ENCODE assay signal across 8 cellular contexts in genomic region chr5:159207222-159207615, GRCh38. TPM values are rescaled to one million over a fixed set of nuclear protein-coding genes. Genes with fewer than 3 reads are reported as not detected.
DNase-seq lines count a peak whose midpoint lies in the region; ATAC-seq and TF ChIP-seq lines count a peak whose summit lies in the region.

No MANE protein-coding gene starts in this region.

- no peaks in the 10 kb centered on the region for H3K27me3 ChIP-seq in CD4-positive, alpha-beta T cell (ENCODE audit: control insufficient read depth, insufficient read depth, low read length)
- H3K27me3 ChIP-seq in osteoblast (ENCODE audit: insufficient read depth, low read length), result no peaks in the 10 kb centered on the region

- intact Hi-C loops in CD4-positive, alpha-beta T cell (cut with DNase I, micrococcal nuclease), result loop anchor here (2.0 to 5.0 kb wide), 4 partner anchors 28 to 1350 kb away; partner anchors contain the start of gene CLINT1 (in 1 of the 2)
- intact Hi-C loops in OCI-LY7 (cut with micrococcal nuclease; ENCODE audit: unreplicated experiment), result loop anchor here (5.0 to 10.0 kb wide), 3 partner anchors 1260 to 1935 kb away; no protein-coding TSS in a partner anchor

- H3K27me3 Mint-ChIP-seq in CD4-positive, alpha-beta T cell, result no peaks in the 10 kb centered on the region
- H3K27me3 Mint-ChIP-seq in endothelial cell (ENCODE audit: unreplicated experiment), result peaks cover 21% of the 10 kb centered on the region

- H3K9me3 ChIP-seq in CD4-positive, alpha-beta T cell (ENCODE audit: control insufficient read depth, low read length), result no peaks in the 10 kb centered on the region
- no peaks in the 10 kb centered on the region for H3K9me3 ChIP-seq in OCI-LY7 (ENCODE audit: low read length)
- H3K9me3 ChIP-seq in osteoblast (ENCODE audit: low read depth, low read length), result no peaks in the 10 kb centered on the region

- no peak for DNase-seq in CD4-positive, alpha-beta T cell
- DNase-seq in OCI-LY7 (ENCODE audit: low spot score), result no peak
- DNase-seq in endothelial cell (ENCODE audit: low spot score), result no peak
- DNase-seq in osteoblast (ENCODE audit: insufficient read length, low spot score, missing footprints), result no peak
- DNase-seq in NCI-H1436 treated with DMSO at 0.1 percent for 48 hours (lab: John Stamatoyannopoulos, UW), result no peak
- DNase-seq in AG20443 (ENCODE audit: low spot score), result no peak
- DNase-seq in DMS79 treated with DMSO at 0.1 percent for 48 hours (lab: John Stamatoyannopoulos, UW), result no peak
- DNase-seq in midbrain (lab: John Stamatoyannopoulos, UW), result no peak

- no peak for ATAC-seq in CD4-positive, alpha-beta T cell (ENCODE audit: poor library complexity)

- H3K36me3 ChIP-seq in OCI-LY7 (ENCODE audit: insufficient read depth, low read length), result peaks cover 20% of the 10 kb centered on the region
- H3K36me3 ChIP-seq in osteoblast (ENCODE audit: insufficient read depth, low read length), result peaks cover 5% of the 10 kb centered on the region

- no peak for TF ChIP-seq CTCF in CD4-positive, alpha-beta T cell (IDR thresholded peaks at IDR 0.05)
- no peak for TF ChIP-seq CTCF in OCI-LY7 (conservative IDR thresholded peaks at IDR 0.05; ENCODE audit: low read length)
- TF ChIP-seq CTCF in endothelial cell (IDR thresholded peaks at IDR 0.05; ENCODE audit: unreplicated experiment), result no peak
- no peak for TF ChIP-seq CTCF in osteoblast (IDR thresholded peaks at IDR 0.05; ENCODE audit: extremely low read depth, low read depth, low read length)

- peaks cover 49% of the 10 kb centered on the region for H3K36me3 Mint-ChIP-seq in CD4-positive, alpha-beta T cell (ENCODE audit: low read depth)
- H3K36me3 Mint-ChIP-seq in endothelial cell (ENCODE audit: low read depth, unreplicated experiment), result peaks cover 22% of the 10 kb centered on the region

- H3K4me2 ChIP-seq in OCI-LY7 (ENCODE audit: low read length) (peak overlapping the region; percentile 93), osteoblast (ENCODE audit: insufficient read depth, low read length) (peak overlapping the region; percentile 93)

- peak overlapping the region; percentile 87 for H3K27ac ChIP-seq in CD4-positive, alpha-beta T cell (ENCODE audit: low read depth, low read length)
- H3K27ac ChIP-seq in OCI-LY7 (ENCODE audit: low read depth, low read length, poor library complexity, severe bottlenecking), result peak overlapping the region; percentile 92
- peak overlapping the region; percentile 88 for H3K27ac ChIP-seq in osteoblast (ENCODE audit: low read depth, low read length)

- peak overlapping the region; percentile 44; the same call in 1 of the 2 replicates for H2AFZ ChIP-seq in OCI-LY7 (ENCODE audit: low read length)
- H2AFZ ChIP-seq in osteoblast (ENCODE audit: low read length), result peak overlapping the region; percentile 88

- H3K27ac Mint-ChIP-seq in CD4-positive, alpha-beta T cell, result peak overlapping the region; percentile 97
- peak overlapping the region; percentile 99 for H3K27ac Mint-ChIP-seq in endothelial cell (ENCODE audit: unreplicated experiment)

- peak overlapping the region; percentile 86 for H3K4me3 ChIP-seq in OCI-LY7 (ENCODE audit: low read depth, low read length, poor library complexity, severe bottlenecking)
- peak overlapping the region; percentile 90 for H3K4me3 ChIP-seq in osteoblast (ENCODE audit: insufficient read depth, low read length)

- peak overlapping the region; percentile 94 for H3K4me3 Mint-ChIP-seq in CD4-positive, alpha-beta T cell
- H3K4me3 Mint-ChIP-seq in endothelial cell (ENCODE audit: unreplicated experiment), result peak overlapping the region; percentile 98

- CTCF ChIA-PET in CD4-positive, alpha-beta T cell (lab: Charles Lee), result interaction anchor here (1.0 to 2.8 kb wide), 7 partner anchors 17 to 61 kb away, joined by 3 to 15 read pairs (median 4); no protein-coding TSS in a partner anchor
- CTCF ChIA-PET in OCI-LY7 (lab: Charles Lee; ENCODE audit: unreplicated experiment), result no interaction called here

- POLR2A ChIA-PET in CD4-positive, alpha-beta T cell (lab: Charles Lee), result interaction anchor here (0.9 to 3.7 kb wide), 19 partner anchors 9 to 815 kb away, joined by 3 to 54 read pairs (median 5); partner anchors contain the start of genes EBF1 and UBLCP1
- POLR2A ChIA-PET in OCI-LY7 (lab: Charles Lee), result interaction anchor here (0.7 to 3.7 kb wide), 8 partner anchors 9 to 484 kb away, joined by 3 to 53 read pairs (median 4); partner anchors contain the start of gene EBF1

- H3K9me3 Mint-ChIP-seq in CD4-positive, alpha-beta T cell, result no peaks in the 10 kb centered on the region
- H3K9me3 Mint-ChIP-seq in endothelial cell (ENCODE audit: unreplicated experiment), result no peaks in the 10 kb centered on the region

- peaks cover 81% of the 10 kb centered on the region for H3K4me1 Mint-ChIP-seq in CD4-positive, alpha-beta T cell (ENCODE audit: low read depth)
- peaks cover 58% of the 10 kb centered on the region for H3K4me1 Mint-ChIP-seq in endothelial cell (ENCODE audit: unreplicated experiment)

- H3K79me2 ChIP-seq in OCI-LY7 (ENCODE audit: insufficient read depth, low read depth, low read length) (peaks cover 63% of the 10 kb centered on the region), osteoblast (ENCODE audit: insufficient read depth, low read length) (peaks cover 72% of the 10 kb centered on the region)

- no peaks in the 10 kb centered on the region for H3K9me2 ChIP-seq in OCI-LY7 (ENCODE audit: insufficient read depth, low read length)

- H3K4me1 ChIP-seq in OCI-LY7 (ENCODE audit: insufficient read depth, low read length, poor library complexity, severe bottlenecking) (peaks cover 51% of the 10 kb centered on the region), osteoblast (ENCODE audit: insufficient read depth, low read length) (peaks cover 30% of the 10 kb centered on the region)

- no TSS peak for BruUV-seq in OCI-LY7 (replicated peaks; lab: Mats Ljungman, UMichigan)

- H4K20me1 ChIP-seq in OCI-LY7 (ENCODE audit: insufficient read depth, low read length), result peaks cover 30% of the 10 kb centered on the region; the same call in 1 of the 2 replicates
- H4K20me1 ChIP-seq in osteoblast (ENCODE audit: insufficient read depth, low read length), result peaks cover 15% of the 10 kb centered on the region

RNA-seq across cellular contexts. Expression of gene RNF145, which starts 2.1 kb away (rescaled TPM):
- 10 to 100 TPM; 83.7 to 94.4 TPM for total RNA-seq in CD4-positive, alpha-beta T cell
- total RNA-seq in OCI-LY7 (2014; rRNA removed; shearing (Covaris generic)), result 18.6 and 18.9 TPM in 2 replicates
- 32.0 and 34.9 TPM in 2 replicates for total RNA-seq in OCI-LY7 (2022)
- 102 TPM for total RNA-seq in endothelial cell (ENCODE audit: unreplicated experiment)
- total RNA-seq in osteoblast, result 37.7 and 38.4 TPM in 2 replicates

RNA-seq across cellular contexts. Expression of gene UBLCP1, which starts 55.9 kb away (rescaled TPM):
- total RNA-seq in CD4-positive, alpha-beta T cell, result 10 to 100 TPM; 16.5 to 19.0 TPM
- total RNA-seq in OCI-LY7 (2014; rRNA removed; shearing (Covaris generic)), result 7.7 and 11.3 TPM in 2 replicates
- total RNA-seq in OCI-LY7 (2022) (24.9 and 29.8 TPM in 2 replicates), endothelial cell (ENCODE audit: unreplicated experiment) (24.5 TPM), osteoblast (36.9 and 37.1 TPM in 2 replicates)
